ENCODE assay signal across 8 cellular contexts in the genomic region with DNA sequence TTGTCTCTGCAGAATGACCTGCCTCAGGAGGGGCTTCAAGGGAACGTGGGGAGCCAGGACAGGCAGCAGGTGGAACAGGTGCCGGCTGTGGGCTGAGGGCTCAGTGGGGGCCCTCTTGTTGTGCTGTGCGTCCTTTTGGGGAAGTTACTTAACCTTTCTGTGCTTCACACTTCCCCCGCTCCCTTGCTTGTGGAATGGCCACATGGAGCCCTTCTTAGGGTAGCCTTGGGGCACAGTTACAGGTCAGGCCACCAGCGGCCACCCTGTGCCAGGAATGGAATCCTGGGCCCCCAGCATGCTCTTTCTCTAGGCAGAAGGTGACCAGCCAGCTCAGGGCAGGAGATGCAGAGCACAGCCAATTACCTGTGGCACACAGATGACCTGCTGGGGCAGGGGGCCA. TPM values are rescaled to one million over a fixed set of nuclear protein-coding genes. Genes with fewer than 3 reads are reported as not detected.
A peak's percentile ranks its signal among the peaks of the same experiment; 100 is the strongest.
DNase-seq lines count a peak whose midpoint lies in the region; ATAC-seq and TF ChIP-seq lines count a peak whose summit lies in the region.
"Had no signal": no experiment of that assay in that cellular context is flagged by ENCODE, and none has a peak within 500 bp of the region (broad histone marks: within the 10 kb centered on the region; RNA-seq: fewer than 3 reads in every experiment).

No MANE protein-coding gene starts in this region.

- peak overlapping the region; percentile 80 for H3K27ac ChIP-seq in CD4-positive, alpha-beta memory T cell (ENCODE audit: low read depth, low read length)
- H3K27ac ChIP-seq in HL-60 (replicated peaks) (peak overlapping the region; percentile 63), upper lobe of left lung (peak overlapping the region in 2 of 4 donors; percentile 1 to 8)
- H3K27ac ChIP-seq in naive thymus-derived CD4-positive, alpha-beta T cell (ENCODE audit: low read depth, low read length): peak overlapping the region; percentile 78

- peak overlapping the region; percentile 84 to 97 (median 93) for H3K4me3 Mint-ChIP-seq in CD4-positive, alpha-beta memory T cell
- H3K4me3 Mint-ChIP-seq in activated CD8-positive, alpha-beta T cell treated with anti-CD3 and anti-CD28 coated beads for 36 hours: peak overlapping the region; percentile 73
- peak overlapping the region; percentile 88 to 95 (median 93) for H3K4me3 Mint-ChIP-seq in naive thymus-derived CD4-positive, alpha-beta T cell

- POLR2A ChIA-PET in CD4-positive, alpha-beta memory T cell (lab: Charles Lee; ENCODE audit: partially characterized antibody): no interaction called here
- POLR2A ChIA-PET in activated CD8-positive, alpha-beta T cell treated with anti-CD3 and anti-CD28 coated beads for 36 hours (lab: Charles Lee): interaction anchor here (0.6 kb wide), 1 partner anchor 989 kb away, joined by 3 read pairs; no protein-coding TSS in a partner anchor
- POLR2A ChIA-PET in naive thymus-derived CD4-positive, alpha-beta T cell (lab: Charles Lee): no interaction called here

- H3K27ac Mint-ChIP-seq in CD4-positive, alpha-beta memory T cell: peak overlapping the region; percentile 64 to 95 (median 92)
- peak overlapping the region; percentile 94 for H3K27ac Mint-ChIP-seq in activated CD8-positive, alpha-beta T cell treated with anti-CD3 and anti-CD28 coated beads for 36 hours
- peak overlapping the region in 8 of 9 donors; percentile 75 to 97 (median 87) for H3K27ac Mint-ChIP-seq in naive thymus-derived CD4-positive, alpha-beta T cell

- H3K4me3 ChIP-seq in CD4-positive, alpha-beta memory T cell (ENCODE audit: low read length in 2 of 2): peak overlapping the region in 1 of 2 donors; percentile 99
- peak overlapping the region; percentile 98 for H3K4me3 ChIP-seq in HL-60 (replicated peaks; ENCODE audit: insufficient read depth, low read length)
- H3K4me3 ChIP-seq in naive thymus-derived CD4-positive, alpha-beta T cell (ENCODE audit: low read length): peak overlapping the region; percentile 98
- no peak overlapping the region for H3K4me3 ChIP-seq in upper lobe of left lung

- H3K4me1 ChIP-seq in CD4-positive, alpha-beta memory T cell (ENCODE audit: insufficient read depth, low read length): peaks cover 60% of the 10 kb centered on the region
- H3K4me1 ChIP-seq in naive thymus-derived CD4-positive, alpha-beta T cell (ENCODE audit: control insufficient read depth in 2 of 2, insufficient read depth in 2 of 2, low read length in 2 of 2): peaks cover 42 to 44% of the 10 kb centered on the region in 2 donors
- peaks cover 26 to 51% (median 43%) of the 10 kb centered on the region in 4 donors for H3K4me1 ChIP-seq in upper lobe of left lung

- TF ChIP-seq EP300 in upper lobe of left lung (IDR thresholded peaks at IDR 0.05): no peak

- WGBS in upper lobe of left lung, 2 donors: 62% methylated on average over 5 of the region's 5 CpGs; no CpG with 5 or more reads in 1 of the 2 donors

- peaks cover 28 to 69% of the 10 kb centered on the region in 2 donors for H3K36me3 Mint-ChIP-seq in CD4-positive, alpha-beta memory T cell
- H3K36me3 Mint-ChIP-seq in activated CD8-positive, alpha-beta T cell treated with anti-CD3 and anti-CD28 coated beads for 36 hours (ENCODE audit: low read depth): peaks cover 37% of the 10 kb centered on the region
- peaks cover 9 to 48% (median 12%) of the 10 kb centered on the region in 5 donors for H3K36me3 Mint-ChIP-seq in naive thymus-derived CD4-positive, alpha-beta T cell

- ATAC-seq in activated CD8-positive, alpha-beta T cell treated with anti-CD3 and anti-CD28 coated beads for 36 hours: no peak
- ATAC-seq in naive thymus-derived CD4-positive, alpha-beta T cell: no peak
- ATAC-seq in HG03378 (IDR thresholded peaks at IDR 0.05; ENCODE audit: unreplicated experiment) (no peak), upper lobe of left lung (ENCODE audit: low FRiP score in 2 of 2) (no peak)

- no peaks in the 10 kb centered on the region for H3K9me3 ChIP-seq in CD4-positive, alpha-beta memory T cell (ENCODE audit: control insufficient read depth in 1 of 2, low read length in 2 of 2)
- no peaks in the 10 kb centered on the region for H3K9me3 ChIP-seq in naive thymus-derived CD4-positive, alpha-beta T cell (ENCODE audit: control insufficient read depth in 2 of 3, low read length in 3 of 3)
- H3K9me3 ChIP-seq in upper lobe of left lung: no peaks in the 10 kb centered on the region

- CTCF ChIA-PET in CD4-positive, alpha-beta memory T cell (lab: Charles Lee; ENCODE audit: partially characterized antibody): interaction anchor here (3.5 to 15.1 kb wide), 3 partner anchors 11 to 191 kb away, joined by 11 to 274 read pairs (median 23); no protein-coding TSS in a partner anchor
- CTCF ChIA-PET in activated CD8-positive, alpha-beta T cell treated with anti-CD3 and anti-CD28 coated beads for 36 hours (lab: Charles Lee): no interaction called here
- CTCF ChIA-PET in naive thymus-derived CD4-positive, alpha-beta T cell (lab: Charles Lee): no interaction called here

- TF ChIP-seq CTCF in HL-60 (IDR thresholded peaks at IDR 0.05; ENCODE audit: insufficient read depth, low read length): no peak
- TF ChIP-seq CTCF in activated CD8-positive, alpha-beta T cell treated with anti-CD3 and anti-CD28 coated beads for 36 hours (IDR thresholded peaks at IDR 0.05): no peak
- TF ChIP-seq CTCF in upper lobe of left lung (IDR thresholded peaks at IDR 0.05): no peak

- DNase-seq in CD4-positive, alpha-beta memory T cell: no peak
- peak; percentile 62 to 67 for DNase-seq in HL-60 (ENCODE audit: low read depth in 1 of 2, low spot score in 1 of 2)
- DNase-seq in activated CD8-positive, alpha-beta T cell treated with anti-CD3 and anti-CD28 coated beads for 36 hours: no peak
- DNase-seq in naive thymus-derived CD4-positive, alpha-beta T cell: no peak
- DNase-seq in HT-29 (ENCODE audit: low spot score): no peak
- no peak for DNase-seq in upper lobe of left lung
- DNase-seq: small intestine had no signal

- no peaks in the 10 kb centered on the region for H3K27me3 Mint-ChIP-seq in CD4-positive, alpha-beta memory T cell
- no peaks in the 10 kb centered on the region for H3K27me3 Mint-ChIP-seq in activated CD8-positive, alpha-beta T cell treated with anti-CD3 and anti-CD28 coated beads for 36 hours
- no peaks in the 10 kb centered on the region for H3K27me3 Mint-ChIP-seq in naive thymus-derived CD4-positive, alpha-beta T cell

- H3K27me3 ChIP-seq in CD4-positive, alpha-beta memory T cell (ENCODE audit: insufficient read depth, low read length): no peaks in the 10 kb centered on the region
- H3K27me3 ChIP-seq in HL-60 (ENCODE audit: insufficient read depth, poor library complexity, severe bottlenecking): no peaks in the 10 kb centered on the region
- H3K27me3 ChIP-seq in naive thymus-derived CD4-positive, alpha-beta T cell (ENCODE audit: control insufficient read depth in 2 of 2, insufficient read depth in 2 of 2, low read length in 2 of 2): no peaks in the 10 kb centered on the region
- no peaks in the 10 kb centered on the region for H3K27me3 ChIP-seq in upper lobe of left lung

- no peak for TF ChIP-seq POLR2A in upper lobe of left lung (IDR thresholded peaks at IDR 0.05)

- peaks cover 35 to 69% (median 56%) of the 10 kb centered on the region in 4 donors for H3K4me1 Mint-ChIP-seq in CD4-positive, alpha-beta memory T cell
- peaks cover 75% of the 10 kb centered on the region for H3K4me1 Mint-ChIP-seq in activated CD8-positive, alpha-beta T cell treated with anti-CD3 and anti-CD28 coated beads for 36 hours (ENCODE audit: low read depth)
- H3K4me1 Mint-ChIP-seq in naive thymus-derived CD4-positive, alpha-beta T cell: peaks cover 40 to 65% (median 57%) of the 10 kb centered on the region in 7 donors

- intact Hi-C loops in CD4-positive, alpha-beta memory T cell (cut with micrococcal nuclease): loop anchor here (10.0 kb wide), 1 partner anchor 442 kb away; no protein-coding TSS in a partner anchor
- intact Hi-C loops in activated CD8-positive, alpha-beta T cell treated with anti-CD3 and anti-CD28 coated beads for 36 hours (cut with micrococcal nuclease): no loop called here
- intact Hi-C loops in naive thymus-derived CD4-positive, alpha-beta T cell (cut with micrococcal nuclease): loop anchor here in 1 of 2 donors (5.0 kb wide), 1 partner anchor 109 kb away; no protein-coding TSS in a partner anchor

- H3K36me3 ChIP-seq in CD4-positive, alpha-beta memory T cell (ENCODE audit: insufficient read depth, low read length): peaks cover 48% of the 10 kb centered on the region
- H3K36me3 ChIP-seq in naive thymus-derived CD4-positive, alpha-beta T cell (ENCODE audit: control insufficient read depth in 2 of 3, insufficient read depth in 3 of 3, low read length in 3 of 3): peaks cover 2 to 57% (median 8%) of the 10 kb centered on the region in 3 experiments
- peaks cover 0 to 24% (median 11%) of the 10 kb centered on the region in 4 donors for H3K36me3 ChIP-seq in upper lobe of left lung

- H3K9me3 Mint-ChIP-seq in CD4-positive, alpha-beta memory T cell: peaks cover 0 to under 1% (median 0%) of the 10 kb centered on the region in 8 donors
- H3K9me3 Mint-ChIP-seq in activated CD8-positive, alpha-beta T cell treated with anti-CD3 and anti-CD28 coated beads for 36 hours: no peaks in the 10 kb centered on the region
- no peaks in the 10 kb centered on the region for H3K9me3 Mint-ChIP-seq in naive thymus-derived CD4-positive, alpha-beta T cell

RNA-seq across cellular contexts. Expression of a gene that starts 2.6 kb away (rescaled TPM):
- total RNA-seq in CD4-positive, alpha-beta memory T cell: 10 to 100 TPM; 81.8 to 92.3 TPM
- 10 to 100 TPM; 46.8 to 56.3 TPM for polyA plus RNA-seq in CD4-positive, alpha-beta memory T cell
- 10 to 100 TPM; 14.3 to 14.9 TPM for total RNA-seq in activated CD8-positive, alpha-beta T cell treated with anti-CD3 and anti-CD28 coated beads for 36 hours
- 100 to 1,000 TPM in 1 of 5 experiments, 10 to 100 TPM in 4; 50.1 to 177 (median 79.1) TPM for total RNA-seq in naive thymus-derived CD4-positive, alpha-beta T cell
- polyA plus RNA-seq in naive thymus-derived CD4-positive, alpha-beta T cell: 10 to 100 TPM; 32.5 to 48.3 TPM
- total RNA-seq in HT-29 (2014; rRNA removed; shearing (Covaris generic)): 11.7 and 12.0 TPM in 2 replicates
- total RNA-seq in upper lobe of left lung: 10 to 100 TPM in 2 of 6 donors, 1 to 10 TPM in 4; 7.4 to 25.1 (median 9.2) TPM

RNA-seq across cellular contexts. Expression of a gene that starts 34.4 kb away (rescaled TPM):
- 100 to 1,000 TPM; 186 to 190 TPM for total RNA-seq in CD4-positive, alpha-beta memory T cell
- polyA plus RNA-seq in CD4-positive, alpha-beta memory T cell: 100 to 1,000 TPM; 249 to 298 TPM
- total RNA-seq in activated CD8-positive, alpha-beta T cell treated with anti-CD3 and anti-CD28 coated beads for 36 hours: 100 to 1,000 TPM; 215 to 218 TPM
- 100 to 1,000 TPM; 155 to 240 (median 218) TPM for total RNA-seq in naive thymus-derived CD4-positive, alpha-beta T cell
- 100 to 1,000 TPM; 299 to 416 TPM for polyA plus RNA-seq in naive thymus-derived CD4-positive, alpha-beta T cell
- total RNA-seq in HT-29 (2014; rRNA removed; shearing (Covaris generic)): 7.9 and 8.8 TPM in 2 replicates
- 10 to 100 TPM; 47.2 to 61.1 (median 54.9) TPM for total RNA-seq in upper lobe of left lung

Comparison
In these comparisons a context has a peak if more than half of its experiments do, and no peak if none do; other contexts are left out.
1. DNase-seq: peak in HL-60 (2 of 2); none in CD4-positive, alpha-beta memory T cell (0 of 5), activated CD8-positive, alpha-beta T cell treated with anti-CD3 and anti-CD28 coated beads for 36 hours (single experiment), naive thymus-derived CD4-positive, alpha-beta T cell (0 of 9), HT-29 (single experiment) and upper lobe of left lung (0 of 2).
2. H3K4me3 ChIP-seq: peak in HL-60 (single experiment) and naive thymus-derived CD4-positive, alpha-beta T cell (single experiment); none in upper lobe of left lung (0 of 4).
3. Peak in every context shown above with its lines, with median percentiles within 50 percentile points of each other: H3K27ac Mint-ChIP-seq and H3K4me3 Mint-ChIP-seq.